16 cellular contexts compared by ENCODE assay signal in the genomic region with DNA sequence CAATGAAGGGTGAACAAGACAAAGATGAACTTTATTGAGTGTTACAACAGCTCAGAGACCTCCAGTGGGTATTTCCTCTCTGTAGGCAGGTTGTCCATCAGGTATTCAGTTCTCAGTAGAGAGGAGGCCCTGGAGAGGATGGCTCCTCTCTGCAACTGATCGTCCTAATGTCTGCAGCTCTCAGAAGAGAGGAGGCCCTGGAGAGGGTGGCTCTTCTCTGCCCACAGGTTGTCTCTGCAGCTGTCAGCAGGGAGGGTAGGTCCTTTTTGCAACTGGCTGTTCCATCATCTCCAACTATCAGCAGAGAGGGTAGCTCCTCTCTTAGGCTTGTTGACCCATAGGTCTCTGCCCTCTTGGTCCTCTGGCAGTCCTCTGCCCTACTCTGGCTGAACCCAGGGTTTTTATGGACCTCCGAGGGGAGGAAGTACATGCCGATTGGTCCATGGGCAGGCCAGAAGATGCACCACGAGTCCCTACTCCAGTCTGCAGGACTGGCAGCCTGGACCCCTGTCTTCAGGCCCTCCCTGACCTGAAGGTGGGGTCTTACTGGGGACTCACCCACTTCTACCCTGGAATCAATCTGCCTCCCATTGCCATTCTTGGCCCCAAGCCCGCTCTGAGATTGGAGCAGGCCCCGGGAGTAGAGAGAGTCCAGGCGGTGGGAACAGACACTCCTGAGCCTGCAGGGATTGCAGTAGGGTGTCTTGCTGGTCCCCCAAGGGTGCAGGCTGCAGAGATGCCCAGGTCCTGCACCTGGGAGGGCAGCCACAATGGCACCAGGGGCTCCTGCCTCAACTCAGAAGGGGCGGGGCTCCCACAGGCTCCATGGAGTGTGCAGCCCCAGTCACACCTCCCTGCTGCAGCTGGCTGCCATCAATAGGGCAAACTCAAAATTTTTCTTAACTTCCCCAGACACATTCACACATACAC. TPM values are rescaled to one million over a fixed set of nuclear protein-coding genes. Genes with fewer than 3 reads are reported as not detected.
DNase-seq lines count a peak whose midpoint lies in the region; ATAC-seq and TF ChIP-seq lines count a peak whose summit lies in the region.
"Had no signal": no experiment of that assay in that cellular context is flagged by ENCODE, and none has a peak within 500 bp of the region (broad histone marks: within the 10 kb centered on the region; RNA-seq: fewer than 3 reads in every experiment).

No MANE protein-coding gene starts in this region.

- no peak for ATAC-seq in activated CD8-positive, alpha-beta memory T cell treated with anti-CD3 and anti-CD28 coated beads, Interleukin-2, amount 10 ng/mL, durations not matched to agents 7 days and 5 days
- ATAC-seq in HG03025 (IDR thresholded peaks at IDR 0.05; ENCODE audit: low FRiP score, unreplicated experiment): no peak
- ATAC-seq in GM21360 (IDR thresholded peaks at IDR 0.05; ENCODE audit: unreplicated experiment): no peak

- no peak for TF ChIP-seq POLR2A in NB4 (IDR thresholded peaks at IDR 0.05; ENCODE audit: extremely low read depth, insufficient read length)

- no peaks in the 10 kb centered on the region for H3K27me3 Mint-ChIP-seq in activated CD8-positive, alpha-beta memory T cell treated with anti-CD3 and anti-CD28 coated beads, Interleukin-2, amount 10 ng/mL, durations not matched to agents 7 days and 5 days
- no peaks in the 10 kb centered on the region for H3K27me3 Mint-ChIP-seq in activated naive CD8-positive, alpha-beta T cell
- H3K27me3 Mint-ChIP-seq in nephron progenitor cell (ENCODE audit: low read depth, poor library complexity): no peaks in the 10 kb centered on the region
- H3K27me3 Mint-ChIP-seq: memory B cell had no signal

- H3K4me3 Mint-ChIP-seq in activated CD8-positive, alpha-beta memory T cell treated with anti-CD3 and anti-CD28 coated beads, Interleukin-2, amount 10 ng/mL, durations not matched to agents 7 days and 5 days: peak overlapping the region; percentile 87
- peak overlapping the region; percentile 97 for H3K4me3 Mint-ChIP-seq in activated naive CD8-positive, alpha-beta T cell
- peak overlapping the region; percentile 88 for H3K4me3 Mint-ChIP-seq in nephron progenitor cell

- peak overlapping the region; percentile 81 for H3K4me3 ChIP-seq in NB4 (ENCODE audit: low read depth, low read length)

- DNase-seq in activated CD8-positive, alpha-beta memory T cell treated with anti-CD3 and anti-CD28 coated beads, Interleukin-2, amount 10 ng/mL, durations not matched to agents 7 days and 5 days: no peak
- DNase-seq in activated CD8-positive, alpha-beta memory T cell treated with anti-CD3 and anti-CD28 coated beads, Interleukin-2, amount 50 U/mL, for 48 hours: no peak
- no peak for DNase-seq in NB4 (ENCODE audit: low read depth)
- no peak for DNase-seq in nephron progenitor cell
- DNase-seq in dedifferentiated amniotic fluid mesenchymal stem cell (ENCODE audit: extremely low spot score): no peak
- DNase-seq: brain microvascular endothelial cell; effector memory CD4-positive, alpha-beta T cell; foreskin melanocyte; H7; KG1; NCI-H2081; SIG-M5 had no signal

- no peaks in the 10 kb centered on the region for H3K9me3 Mint-ChIP-seq in activated CD8-positive, alpha-beta memory T cell treated with anti-CD3 and anti-CD28 coated beads, Interleukin-2, amount 10 ng/mL, durations not matched to agents 7 days and 5 days (ENCODE audit: low read depth)
- peaks cover 5% of the 10 kb centered on the region for H3K9me3 Mint-ChIP-seq in activated naive CD8-positive, alpha-beta T cell (ENCODE audit: low read depth)
- peaks cover 6% of the 10 kb centered on the region for H3K9me3 Mint-ChIP-seq in nephron progenitor cell

- peaks cover 50% of the 10 kb centered on the region for H3K4me1 Mint-ChIP-seq in activated CD8-positive, alpha-beta memory T cell treated with anti-CD3 and anti-CD28 coated beads, Interleukin-2, amount 10 ng/mL, durations not matched to agents 7 days and 5 days
- peaks cover 50% of the 10 kb centered on the region for H3K4me1 Mint-ChIP-seq in activated naive CD8-positive, alpha-beta T cell (ENCODE audit: low read depth)
- peaks cover 43% of the 10 kb centered on the region for H3K4me1 Mint-ChIP-seq in nephron progenitor cell

- TF ChIP-seq CTCF in NB4 (IDR thresholded peaks at IDR 0.05; ENCODE audit: low read depth, low read length) (no peak), nephron progenitor cell (IDR thresholded peaks at IDR 0.05) (no peak)

- CTCF ChIA-PET in activated CD8-positive, alpha-beta memory T cell treated with anti-CD3 and anti-CD28 coated beads, Interleukin-2, amount 10 ng/mL, durations not matched to agents 7 days and 5 days (lab: Charles Lee): interaction anchor here (0.6 to 4.7 kb wide), 5 partner anchors 9 to 68 kb away, joined by 3 to 60 read pairs (median 5); no protein-coding TSS in a partner anchor

- H3K36me3 Mint-ChIP-seq in activated CD8-positive, alpha-beta memory T cell treated with anti-CD3 and anti-CD28 coated beads, Interleukin-2, amount 10 ng/mL, durations not matched to agents 7 days and 5 days: peaks cover 29% of the 10 kb centered on the region
- peaks cover 11% of the 10 kb centered on the region for H3K36me3 Mint-ChIP-seq in activated naive CD8-positive, alpha-beta T cell
- H3K36me3 Mint-ChIP-seq in nephron progenitor cell (ENCODE audit: low read depth): peaks cover 26% of the 10 kb centered on the region

- H3K27ac Mint-ChIP-seq in activated CD8-positive, alpha-beta memory T cell treated with anti-CD3 and anti-CD28 coated beads, Interleukin-2, amount 10 ng/mL, durations not matched to agents 7 days and 5 days: peak overlapping the region; percentile 96
- peak overlapping the region; percentile 98 for H3K27ac Mint-ChIP-seq in activated naive CD8-positive, alpha-beta T cell
- H3K27ac Mint-ChIP-seq in nephron progenitor cell: no peak overlapping the region

RNA-seq across cellular contexts. Expression of a gene that starts 2.3 kb away (rescaled TPM):
- 10 to 100 TPM; 14.6 to 22.2 TPM for total RNA-seq in activated CD8-positive, alpha-beta memory T cell treated with anti-CD3 and anti-CD28 coated beads, Interleukin-2, amount 10 ng/mL, durations not matched to agents 7 days and 5 days

RNA-seq across cellular contexts. Expression of a gene that starts 2.5 kb away (rescaled TPM):
- 100 to 1,000 TPM; 119 to 150 TPM for total RNA-seq in activated CD8-positive, alpha-beta memory T cell treated with anti-CD3 and anti-CD28 coated beads, Interleukin-2, amount 10 ng/mL, durations not matched to agents 7 days and 5 days
